16 cellular contexts compared by ENCODE assay signal in the genomic region with DNA sequence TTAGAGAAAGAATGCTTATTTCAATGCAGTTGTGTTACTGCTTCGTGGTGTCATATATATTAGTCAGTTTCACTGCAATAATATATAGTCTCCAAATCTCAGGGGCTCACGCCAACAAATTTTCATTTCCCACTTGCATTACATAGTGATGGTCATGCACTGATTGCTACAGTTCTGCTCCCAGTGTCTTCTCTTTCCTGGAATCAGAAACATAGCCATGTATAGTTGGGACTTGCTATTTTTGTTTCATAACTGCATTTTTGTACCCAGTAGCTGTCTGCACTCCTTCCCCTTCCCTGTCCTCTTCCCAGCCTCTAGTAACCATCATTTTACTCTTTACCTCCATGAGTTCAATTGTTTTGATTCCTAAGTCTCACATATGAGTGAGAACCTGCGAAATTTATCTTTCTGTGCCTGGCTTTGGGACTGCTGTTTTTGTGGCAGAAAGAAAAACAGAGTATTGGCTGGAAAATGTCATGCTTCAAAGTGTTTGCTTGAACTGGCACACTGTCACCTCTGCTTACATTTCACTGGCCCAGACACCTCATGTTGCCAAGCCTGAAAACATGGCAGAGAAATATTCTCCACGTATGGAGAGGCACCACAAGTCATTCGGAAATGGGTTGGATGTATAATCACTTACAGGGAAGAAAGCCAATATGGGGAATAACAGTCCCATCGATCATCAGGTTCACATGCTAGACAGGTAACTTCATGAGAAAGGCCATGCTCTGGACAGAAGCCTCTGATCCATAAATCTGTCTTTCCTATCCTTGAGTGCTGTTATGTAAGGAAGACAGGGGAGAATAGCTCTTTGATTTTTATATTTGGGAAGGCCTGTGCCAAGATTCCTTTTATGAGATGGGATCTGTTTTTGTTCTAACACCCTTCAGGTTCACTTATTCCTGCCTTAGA.
DNase-seq lines count a peak whose midpoint lies in the region; ATAC-seq, FAIRE-seq and TF ChIP-seq lines count a peak whose summit lies in the region.
"Had no signal": no experiment of that assay in that cellular context is flagged by ENCODE, and none has a peak within 500 bp of the region (broad histone marks: within the 10 kb centered on the region; RNA-seq: fewer than 3 reads in every experiment).

No MANE protein-coding gene starts in this region.

- no peaks in the 10 kb centered on the region for H3K36me3 Mint-ChIP-seq in CD4-positive, alpha-beta T cell (ENCODE audit: low read depth)
- H3K36me3 Mint-ChIP-seq: type B pancreatic cell had no signal

- H4K20me1 ChIP-seq in HepG2 (ENCODE audit: insufficient read depth, low read length) (no peaks in the 10 kb centered on the region), mammary epithelial cell (ENCODE audit: insufficient read depth, low read length) (no peaks in the 10 kb centered on the region), keratinocyte (ENCODE audit: control insufficient read depth, extremely low read depth, insufficient read depth, low read length) (no peaks in the 10 kb centered on the region)

- DNase-seq in right lobe of liver (no peak), HepG2 (ENCODE audit: low spot score) (no peak), mammary epithelial cell (no peak), keratinocyte (ENCODE audit: low read depth, low spot score) (no peak)
- DNase-seq in CD4-positive, alpha-beta T cell, result no peak
- DNase-seq: activated CD4-positive, alpha-beta T cell treated with anti-CD3 and anti-CD28 coated beads for 48 hours; activated gamma-delta T cell treated with Interleukin-2 at 50 U/mL for 16 hours; gastrocnemius medialis; kidney; NCI-H1930; nephron progenitor cell; stimulated activated CD4-positive, alpha-beta T cell treated with anti-CD3 and anti-CD28 coated beads, Interleukin-12 subunit alpha, Interleukin-12 subunit beta, amount 100 ng/mL, for 4 hours had no signal

- no peaks in the 10 kb centered on the region for H3K9me1 ChIP-seq in keratinocyte (ENCODE audit: control insufficient read depth, extremely low read depth, insufficient read depth, low read length)

- H3K27me3 ChIP-seq in right lobe of liver (no peaks in the 10 kb centered on the region), HepG2 (ENCODE audit: control insufficient read depth in 1 of 2, insufficient read depth in 2 of 2, low read length in 2 of 2) (peaks cover 0 to 3% of the 10 kb centered on the region in 2 experiments; a peak in 1 of 5 replicates), mammary epithelial cell (ENCODE audit: insufficient read depth, low read length) (no peaks in the 10 kb centered on the region), keratinocyte (ENCODE audit: control insufficient read depth, extremely low read depth, insufficient read depth, low read length) (no peaks in the 10 kb centered on the region)
- H3K27me3 ChIP-seq in CD4-positive, alpha-beta T cell (ENCODE audit: control insufficient read depth, insufficient read depth, low read length), result no peaks in the 10 kb centered on the region
- H3K27me3 ChIP-seq: gastrocnemius medialis had no signal

- no peak overlapping the region for H3K4me3 Mint-ChIP-seq in CD4-positive, alpha-beta T cell
- H3K4me3 Mint-ChIP-seq: nephron progenitor cell, type B pancreatic cell had no signal

- TF ChIP-seq POLR2A in right lobe of liver (IDR thresholded peaks at IDR 0.05), result no peak
- no peak for TF ChIP-seq POLR2A in HepG2 (IDR thresholded peaks at IDR 0.05; ENCODE audit: insufficient read depth in 1 of 2, low read depth in 2 of 2, low read length in 2 of 2)

- H3K27me3 Mint-ChIP-seq in CD4-positive, alpha-beta T cell, result peaks cover under 1% of the 10 kb centered on the region
- H3K27me3 Mint-ChIP-seq: type B pancreatic cell had no signal

- ATAC-seq in right lobe of liver (peak; percentile 37 to 67 (median 57)), HepG2 (no peak), HG02840 (IDR thresholded peaks at IDR 0.05; ENCODE audit: low FRiP score, unreplicated experiment) (no peak), HG02798 (IDR thresholded peaks at IDR 0.05; ENCODE audit: poor library complexity, unreplicated experiment) (no peak), HG03378 (IDR thresholded peaks at IDR 0.05; ENCODE audit: unreplicated experiment) (no peak)
- ATAC-seq in CD4-positive, alpha-beta T cell (ENCODE audit: poor library complexity), result no peak
- ATAC-seq: gastrocnemius medialis had no signal

- H3K27ac ChIP-seq in right lobe of liver, result peak overlapping the region in 1 of 3 donors; percentile 32
- no peak overlapping the region for H3K27ac ChIP-seq in HepG2 (ENCODE audit: extremely low read length, insufficient read depth, low read length)
- no peak overlapping the region for H3K27ac ChIP-seq in mammary epithelial cell (ENCODE audit: insufficient read depth, low read depth, low read length)
- no peak overlapping the region for H3K27ac ChIP-seq in keratinocyte (ENCODE audit: control insufficient read depth, insufficient read depth, low read length)
- no peak overlapping the region for H3K27ac ChIP-seq in CD4-positive, alpha-beta T cell (ENCODE audit: low read depth, low read length)
- H3K27ac ChIP-seq: gastrocnemius medialis had no signal

- FAIRE-seq in HepG2 (lab: Jason Lieb, UNC) (no peak), keratinocyte (lab: Jason Lieb, UNC) (peak; percentile 73)
- FAIRE-seq: kidney had no signal

- H3K4me2 ChIP-seq in HepG2 (ENCODE audit: low read depth, low read length) (no peak overlapping the region), mammary epithelial cell (ENCODE audit: insufficient read depth, low read depth, low read length) (peak overlapping the region; percentile 1), keratinocyte (ENCODE audit: control insufficient read depth, extremely low read depth, insufficient read depth, low read depth, low read length) (peak overlapping the region; percentile 3)

- POLR2A ChIA-PET in HepG2 (lab: Yijun Ruan, JAX), result no interaction called here
- POLR2A ChIA-PET in CD4-positive, alpha-beta T cell (lab: Charles Lee), result no interaction called here

- TF ChIP-seq CTCF in right lobe of liver (IDR thresholded peaks at IDR 0.05) (no peak), HepG2 (CRISPR knock-in tag; IDR thresholded peaks at IDR 0.05) (no peak), mammary epithelial cell (conservative IDR thresholded peaks at IDR 0.05 in 1 of 2, IDR thresholded peaks at IDR 0.05 in 1 of 2; ENCODE audit: extremely low read depth in 1 of 2, insufficient read depth in 1 of 2, low read depth in 1 of 2, low read length in 2 of 2) (no peak), keratinocyte (optimal IDR thresholded peaks at IDR 0.05 in 1 of 3, IDR thresholded peaks at IDR 0.05 in 1 of 3, conservative IDR thresholded peaks at IDR 0.05 in 1 of 3; ENCODE audit: extremely low read depth in 1 of 3, insufficient read depth in 2 of 3, low read length in 3 of 3) (no peak)
- no peak for TF ChIP-seq CTCF in CD4-positive, alpha-beta T cell (IDR thresholded peaks at IDR 0.05)

- no peak for TF ChIP-seq RAD21 in HepG2 (CRISPR knock-in tag; IDR thresholded peaks at IDR 0.05)

- H3K79me2 ChIP-seq in HepG2 (ENCODE audit: insufficient read depth, low read length) (no peaks in the 10 kb centered on the region), mammary epithelial cell (ENCODE audit: insufficient read depth, low read length) (no peaks in the 10 kb centered on the region), keratinocyte (ENCODE audit: control insufficient read depth, insufficient read depth, low read length) (no peaks in the 10 kb centered on the region)

- CTCF ChIA-PET in HepG2 (lab: Yijun Ruan, JAX; ENCODE audit: low intra/inter-chr PET ratio, low total read pairs), result no interaction called here
- CTCF ChIA-PET in mammary epithelial cell (lab: Charles Lee; ENCODE audit: low non-redundant PET), result no interaction called here
- CTCF ChIA-PET in CD4-positive, alpha-beta T cell (lab: Charles Lee), result interaction anchor here (1.3 kb wide), 1 partner anchor 62 kb away, joined by 3 read pairs; no protein-coding TSS in a partner anchor

- H2AFZ ChIP-seq in HepG2 (ENCODE audit: low read length) (no peak overlapping the region), mammary epithelial cell (ENCODE audit: low read depth, low read length) (peak overlapping the region; percentile 52), keratinocyte (ENCODE audit: control insufficient read depth, low read length) (peak overlapping the region; percentile 18)

- WGBS in right lobe of liver (ENCODE audit: insufficient coverage, low coverage, low lambda C conversion rate, missing lambda C conversion rate), result 71% methylated on average over 6 of the region's 6 CpGs
- WGBS in HepG2 (ENCODE audit: low lambda C conversion rate), result 0% methylated on average over 6 of the region's 6 CpGs
- 73% methylated on average over 6 of the region's 6 CpGs for WGBS in mammary epithelial cell (ENCODE audit: low coverage, missing lambda C conversion rate)

- H3K36me3 ChIP-seq in right lobe of liver, result no peaks in the 10 kb centered on the region
- H3K36me3 ChIP-seq in HepG2 (replicated peaks in 1 of 2; ENCODE audit: control insufficient read depth in 1 of 2, insufficient read depth in 2 of 2, low read length in 2 of 2), result no peaks in the 10 kb centered on the region
- H3K36me3 ChIP-seq in mammary epithelial cell (ENCODE audit: insufficient read depth, low read length), result no peaks in the 10 kb centered on the region
- H3K36me3 ChIP-seq in keratinocyte (ENCODE audit: control insufficient read depth in 2 of 2, extremely low read depth in 1 of 2, insufficient read depth in 2 of 2, low read length in 2 of 2), result no peaks in the 10 kb centered on the region
- H3K36me3 ChIP-seq: gastrocnemius medialis had no signal

- H3K9me3 Mint-ChIP-seq in CD4-positive, alpha-beta T cell, result no peaks in the 10 kb centered on the region
- H3K9me3 Mint-ChIP-seq: nephron progenitor cell had no signal

- H3K4me1 Mint-ChIP-seq in CD4-positive, alpha-beta T cell (ENCODE audit: low read depth), result peaks cover 1% of the 10 kb centered on the region

- dilution Hi-C loops in mammary epithelial cell (cut with HindIII; ENCODE audit: low sequenced_read_pairs) (no loop called here), keratinocyte (cut with MboI; ENCODE audit: extremely low pct_ligation_motif_present, low sequenced_read_pairs) (no loop called here)

- in situ Hi-C loops in HepG2 (cut with HindIII; ENCODE audit: extremely low pct_ligation_motif_present, low pct_unique_long_range_greater_than_20kb) (no loop called here), mammary epithelial cell (cut with MboI; ENCODE audit: low sequenced_read_pairs in 2 of 2) (no loop called here)

- H3K27ac Mint-ChIP-seq in CD4-positive, alpha-beta T cell, result no peak overlapping the region
- H3K27ac Mint-ChIP-seq: type B pancreatic cell had no signal

- H3K4me1 ChIP-seq in right lobe of liver, result peaks cover 0 to 18% (median 3%) of the 10 kb centered on the region in 4 donors
- H3K4me1 ChIP-seq in HepG2 (ENCODE audit: insufficient read depth, low read length), result no peaks in the 10 kb centered on the region
- peaks cover 25% of the 10 kb centered on the region for H3K4me1 ChIP-seq in mammary epithelial cell (ENCODE audit: insufficient read depth, low read length)
- H3K4me1 ChIP-seq in keratinocyte (ENCODE audit: control insufficient read depth, extremely low read depth, insufficient read depth, low read length), result peaks cover 32% of the 10 kb centered on the region
- H3K4me1 ChIP-seq: gastrocnemius medialis had no signal

- TF ChIP-seq EP300 in HepG2 (IDR thresholded peaks at IDR 0.05; ENCODE audit: low read depth in 2 of 2, low read length in 2 of 2) (no peak), HepG2 (CRISPR knock-in tag; IDR thresholded peaks at IDR 0.05; ENCODE audit: borderline replicate concordance) (no peak)

- intact Hi-C loops in right lobe of liver (cut with DNase I) (no loop called here), HepG2 (cut with micrococcal nuclease; ENCODE audit: unreplicated experiment) (no loop called here), mammary epithelial cell (cut with micrococcal nuclease) (loop anchor here (2.0 kb wide), 1 partner anchor 20 kb away; no protein-coding TSS in a partner anchor)
- intact Hi-C loops in CD4-positive, alpha-beta T cell (cut with DNase I, micrococcal nuclease), result no loop called here

- H3K4me3 ChIP-seq in right lobe of liver, result no peak overlapping the region
- H3K4me3 ChIP-seq in HepG2 (replicated peaks in 1 of 3; ENCODE audit: insufficient read depth in 1 of 3, low read depth in 2 of 3, low read length in 3 of 3), result no peak overlapping the region
- H3K4me3 ChIP-seq in mammary epithelial cell (replicated peaks in 1 of 3; ENCODE audit: insufficient read depth in 1 of 3, low read depth in 2 of 3, low read length in 3 of 3), result no peak overlapping the region
- no peak overlapping the region for H3K4me3 ChIP-seq in keratinocyte (ENCODE audit: control insufficient read depth in 2 of 3, extremely low read depth in 1 of 3, insufficient read depth in 2 of 3, low read depth in 1 of 3, low read length in 3 of 3)
- H3K4me3 ChIP-seq: gastrocnemius medialis had no signal

- BruUV-seq in HepG2 (replicated peaks; lab: Mats Ljungman, UMichigan), result no TSS peak
- no TSS peak for BruUV-seq in mammary epithelial cell (replicated peaks; lab: Mats Ljungman, UMichigan)

- H3K9me3 ChIP-seq in right lobe of liver, result no peaks in the 10 kb centered on the region
- H3K9me3 ChIP-seq in HepG2 (ENCODE audit: low read length), result no peaks in the 10 kb centered on the region
- no peaks in the 10 kb centered on the region for H3K9me3 ChIP-seq in mammary epithelial cell (replicated peaks; ENCODE audit: insufficient read depth, low read length)
- no peaks in the 10 kb centered on the region for H3K9me3 ChIP-seq in keratinocyte (ENCODE audit: control insufficient read depth, low read depth, low read length)
- no peaks in the 10 kb centered on the region for H3K9me3 ChIP-seq in CD4-positive, alpha-beta T cell (ENCODE audit: control insufficient read depth, low read length)
- H3K9me3 ChIP-seq: gastrocnemius medialis had no signal

- H3K9ac ChIP-seq in HepG2 (ENCODE audit: insufficient read depth, low read depth, low read length) (no peak overlapping the region), mammary epithelial cell (ENCODE audit: insufficient read depth, low read length) (no peak overlapping the region), keratinocyte (ENCODE audit: control insufficient read depth, extremely low read depth, insufficient read depth, low read length) (no peak overlapping the region)

Comparison
In these comparisons a context has a peak if more than half of its experiments do, and no peak if none do; other contexts are left out.
1. ATAC-seq: peak in right lobe of liver (4 of 4); none in HepG2 (single experiment), HG02840 (single experiment), HG02798 (single experiment), HG03378 (single experiment) and CD4-positive, alpha-beta T cell (single experiment).